15 cellular contexts compared by ENCODE assay signal in genomic region chr20:35595456-35595855, GRCh38. TPM values are rescaled to one million over a fixed set of nuclear protein-coding genes. Genes with fewer than 3 reads are reported as not detected.
DNase-seq lines count a peak whose midpoint lies in the region; ATAC-seq and TF ChIP-seq lines count a peak whose summit lies in the region.
"Had no signal": no experiment of that assay in that cellular context is flagged by ENCODE, and none has a peak within 500 bp of the region (broad histone marks: within the 10 kb centered on the region; RNA-seq: fewer than 3 reads in every experiment).

No MANE protein-coding gene starts in this region.

- peak overlapping the region; percentile 32 for H3K9ac ChIP-seq in neuronal stem cell (ENCODE audit: low read depth, low read length, poor library complexity)

- no peak overlapping the region for H2AK5ac ChIP-seq in neuronal stem cell (ENCODE audit: low read depth, low read length)

- intact Hi-C loops in left colon (cut with DNase I, micrococcal nuclease), result no loop called here

- no peak overlapping the region for H3K4ac ChIP-seq in neuronal stem cell (ENCODE audit: low read length)

- no peak overlapping the region for H2BK12ac ChIP-seq in neuronal stem cell (ENCODE audit: low read length)

- WGBS in neuronal stem cell (ENCODE audit: extremely low coverage in 2 of 2, insufficient read length in 2 of 2, insufficient replicate concordance in 1 of 2), 2 donors, result no CpG with 5 or more reads among the region's 17 CpGs

- no peak overlapping the region for H2AFZ ChIP-seq in neuronal stem cell (ENCODE audit: low read length)

- H3K4me2 ChIP-seq in neuronal stem cell (ENCODE audit: insufficient read depth, low read length, poor library complexity, severe bottlenecking), result no peak overlapping the region

- H4K91ac ChIP-seq in neuronal stem cell (ENCODE audit: low read depth, low read length, poor library complexity), result no peak overlapping the region

- H2BK120ac ChIP-seq in neuronal stem cell (ENCODE audit: low read depth, low read length), result no peak overlapping the region

- TF ChIP-seq CTCF in RWPE2 (IDR thresholded peaks at IDR 0.05; ENCODE audit: poor library complexity, severe bottlenecking), result no peak

- no peak overlapping the region for H2BK15ac ChIP-seq in neuronal stem cell (ENCODE audit: low read length)

- no peaks in the 10 kb centered on the region for H3K27me3 ChIP-seq in RWPE2 (ENCODE audit: insufficient read depth, poor library complexity, severe bottlenecking)
- H3K27me3 ChIP-seq in neuronal stem cell (ENCODE audit: control insufficient read depth in 3 of 3, insufficient read depth in 3 of 3, low read depth in 1 of 3, low read length in 3 of 3), result peaks cover under 1 to 49% (median 9%) of the 10 kb centered on the region in 3 experiments

- H3K9me3 ChIP-seq in RWPE2 (ENCODE audit: severe bottlenecking) (no peaks in the 10 kb centered on the region), neuronal stem cell (replicated peaks in 1 of 2; ENCODE audit: control insufficient read depth in 2 of 2, insufficient read depth in 1 of 2, low read depth in 1 of 2, low read length in 2 of 2) (peaks cover 0 to 1% of the 10 kb centered on the region in 2 donors)

- H3K4me3 ChIP-seq in RWPE2 (ENCODE audit: severe bottlenecking) (no peak overlapping the region), neuronal stem cell (ENCODE audit: low read length in 2 of 2) (no peak overlapping the region)

- no peak overlapping the region for H3K27ac ChIP-seq in RWPE2 (ENCODE audit: poor library complexity, severe bottlenecking)
- H3K27ac ChIP-seq in neuronal stem cell (replicated peaks; ENCODE audit: low read length), result no peak overlapping the region
- H3K27ac ChIP-seq: 22Rv1 had no signal

- H3K79me1 ChIP-seq in neuronal stem cell (ENCODE audit: low read depth, low read length), result no peaks in the 10 kb centered on the region

- H3K36me3 ChIP-seq in RWPE2 (ENCODE audit: low read depth) (no peaks in the 10 kb centered on the region), neuronal stem cell (replicated peaks in 1 of 2; ENCODE audit: control insufficient read depth in 2 of 2, insufficient read depth in 2 of 2, low read length in 2 of 2) (no peaks in the 10 kb centered on the region)

- H3K14ac ChIP-seq in neuronal stem cell (ENCODE audit: low read length), result no peak overlapping the region

- H3K18ac ChIP-seq in neuronal stem cell (ENCODE audit: low read length), result no peak overlapping the region

- ATAC-seq in RWPE2 (ENCODE audit: low read depth) (no peak), left lobe of liver (peak; percentile 83), left colon (no peak)
- ATAC-seq: CD8-positive, alpha-beta T cell; HCT116 had no signal

- no peak overlapping the region for H4K8ac ChIP-seq in neuronal stem cell (ENCODE audit: low read depth, low read length)

- H3K4me1 ChIP-seq in RWPE2 (ENCODE audit: insufficient read depth, poor library complexity, severe bottlenecking) (no peaks in the 10 kb centered on the region), neuronal stem cell (ENCODE audit: control insufficient read depth in 2 of 2, insufficient read depth in 1 of 2, low read depth in 1 of 2, low read length in 2 of 2) (peaks cover 0 to 4% of the 10 kb centered on the region in 2 donors)

- no peak overlapping the region for H3K23ac ChIP-seq in neuronal stem cell (ENCODE audit: low read depth, low read length, poor library complexity)

- peak; percentile 29 for DNase-seq in D341Med (ENCODE audit: low spot score)
- peak; percentile 78 for DNase-seq in RWPE2 (ENCODE audit: low spot score)
- no peak for DNase-seq in left lobe of liver (ENCODE audit: low spot score)
- DNase-seq in neuronal stem cell (ENCODE audit: low spot score), result no peak
- no peak for DNase-seq in NCI-H748 treated with DMSO at 0.1 percent for 48 hours (lab: John Stamatoyannopoulos, UW)
- no peak for DNase-seq in activated gamma-delta T cell treated with Interleukin-2 at 50 U/mL for 16 hours
- DNase-seq in left colon, result no peak
- no peak for DNase-seq in NCI-H226
- DNase-seq: CD8-positive, alpha-beta T cell; DND-41; GDM1; GOT3; IMR-90 had no signal

- no peak overlapping the region for H2BK5ac ChIP-seq in neuronal stem cell (ENCODE audit: low read length)

RNA-seq across cellular contexts. Expression of gene SPAG4, which starts 20.2 kb away (rescaled TPM):
- 4.7 TPM for total RNA-seq in left lobe of liver
- polyA plus RNA-seq in neuronal stem cell (2013, experiment 1 of 2), result 3.1 TPM
- 3.2 TPM for polyA plus RNA-seq in neuronal stem cell (2013, experiment 2 of 2)
- total RNA-seq in left colon, result 1 to 10 TPM; 3.2 to 5.8 TPM

RNA-seq across cellular contexts. Expression of gene ERGIC3, which starts 53.6 kb away (rescaled TPM):
- total RNA-seq in left lobe of liver (107 TPM), left colon (100 to 1,000 TPM; 262 to 278 TPM)
- 177 TPM for polyA plus RNA-seq in neuronal stem cell (2013, experiment 1 of 2)
- 162 TPM for polyA plus RNA-seq in neuronal stem cell (2013, experiment 2 of 2)

Comparison
In these comparisons a context has a peak if more than half of its experiments do, and no peak if none do; other contexts are left out.
1. DNase-seq: peak in D341Med (single experiment) and RWPE2 (single experiment); none in left lobe of liver (single experiment), neuronal stem cell (single experiment), NCI-H748 treated with DMSO at 0.1 percent for 48 hours (single experiment), activated gamma-delta T cell treated with Interleukin-2 at 50 U/mL for 16 hours (single experiment), left colon (0 of 2) and NCI-H226 (single experiment).